ENCODE assay signal across 25 cellular contexts in the genomic region with DNA sequence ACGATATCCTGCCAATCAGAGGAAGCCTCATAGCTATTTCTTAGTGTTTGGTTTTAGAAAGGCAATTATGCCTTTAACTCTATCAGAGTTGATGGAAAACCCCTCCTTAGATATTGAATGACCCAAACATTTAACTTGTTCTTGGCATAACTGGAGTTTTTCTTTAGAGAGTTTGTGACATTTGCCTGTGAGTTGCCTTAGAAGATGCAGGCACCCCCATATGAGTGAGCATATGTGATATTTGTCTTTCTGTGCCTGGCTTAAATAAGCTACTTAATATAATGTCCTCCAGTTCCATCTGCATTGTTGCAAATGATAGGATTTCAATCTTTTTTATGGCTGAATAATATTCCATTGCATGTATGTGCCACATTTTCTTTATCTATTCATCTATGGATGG. TPM values are rescaled to one million over a fixed set of nuclear protein-coding genes. Genes with fewer than 3 reads are reported as not detected.
A peak's percentile ranks its signal among the peaks of the same experiment; 100 is the strongest.
DNase-seq lines count a peak whose midpoint lies in the region; FAIRE-seq and TF ChIP-seq lines count a peak whose summit lies in the region.
"Had no signal": no experiment of that assay in that cellular context is flagged by ENCODE, and none has a peak within 500 bp of the region (broad histone marks: within the 10 kb centered on the region; RNA-seq: fewer than 3 reads in every experiment).

No MANE protein-coding gene starts in this region.

- no TSS peak for BruUV-seq in PC-9 (replicated peaks; lab: Mats Ljungman, UMichigan)

- H3K4me1 ChIP-seq in PC-9 (replicated peaks; ENCODE audit: insufficient read depth): peaks cover 43% of the 10 kb centered on the region
- H3K4me1 ChIP-seq in keratinocyte (ENCODE audit: control insufficient read depth, extremely low read depth, insufficient read depth, low read length): peaks cover 63% of the 10 kb centered on the region
- no peaks in the 10 kb centered on the region for H3K4me1 ChIP-seq in smooth muscle cell (ENCODE audit: low read depth)
- H3K4me1 ChIP-seq: BE2C, BLaER1 had no signal

- H3K4me3 ChIP-seq in PC-9: no peak overlapping the region
- no peak overlapping the region for H3K4me3 ChIP-seq in keratinocyte (ENCODE audit: control insufficient read depth in 2 of 3, extremely low read depth in 1 of 3, insufficient read depth in 2 of 3, low read depth in 1 of 3, low read length in 3 of 3)
- H3K4me3 ChIP-seq in smooth muscle cell: no peak overlapping the region
- H3K4me3 ChIP-seq: BLaER1 had no signal

- no peak for FAIRE-seq in keratinocyte (lab: Jason Lieb, UNC)
- FAIRE-seq: A204.1, D721Med, G401.6, GM12891, GM19239 had no signal

- H3K9me3 ChIP-seq in PC-9 (ENCODE audit: insufficient read depth, low read depth): no peaks in the 10 kb centered on the region
- no peaks in the 10 kb centered on the region for H3K9me3 ChIP-seq in keratinocyte (ENCODE audit: control insufficient read depth, low read depth, low read length)
- no peaks in the 10 kb centered on the region for H3K9me3 ChIP-seq in smooth muscle cell (replicated peaks; ENCODE audit: low read depth)
- H3K9me3 ChIP-seq: BE2C, BLaER1 had no signal

- POLR2A ChIA-PET in PC-9 (lab: Charles Lee; ENCODE audit: unreplicated experiment): no interaction called here

- dilution Hi-C loops in keratinocyte (cut with MboI; ENCODE audit: extremely low pct_ligation_motif_present, low sequenced_read_pairs): no loop called here

- no peak for TF ChIP-seq CTCF in PC-9 (conservative IDR thresholded peaks at IDR 0.05)
- no peak for TF ChIP-seq CTCF in keratinocyte (optimal IDR thresholded peaks at IDR 0.05 in 1 of 3, IDR thresholded peaks at IDR 0.05 in 1 of 3, conservative IDR thresholded peaks at IDR 0.05 in 1 of 3; ENCODE audit: extremely low read depth in 1 of 3, insufficient read depth in 2 of 3, low read length in 3 of 3)
- TF ChIP-seq CTCF in smooth muscle cell (IDR thresholded peaks at IDR 0.05; ENCODE audit: borderline replicate concordance, insufficient read depth, poor library complexity, severe bottlenecking): no peak

- H3K79me2 ChIP-seq in PC-9 (ENCODE audit: low read depth) (no peaks in the 10 kb centered on the region), keratinocyte (ENCODE audit: control insufficient read depth, insufficient read depth, low read length) (no peaks in the 10 kb centered on the region), smooth muscle cell (ENCODE audit: low read depth) (no peaks in the 10 kb centered on the region)

- no peaks in the 10 kb centered on the region for H3K9me1 ChIP-seq in keratinocyte (ENCODE audit: control insufficient read depth, extremely low read depth, insufficient read depth, low read length)

- 38% methylated on average over 1 of the region's 1 CpG for WGBS in smooth muscle cell (ENCODE audit: low lambda C conversion rate)

- H4K20me1 ChIP-seq in PC-9 (ENCODE audit: insufficient read depth) (no peaks in the 10 kb centered on the region), keratinocyte (ENCODE audit: control insufficient read depth, extremely low read depth, insufficient read depth, low read length) (no peaks in the 10 kb centered on the region), smooth muscle cell (ENCODE audit: low read depth) (no peaks in the 10 kb centered on the region)
- H4K20me1 ChIP-seq: BLaER1 had no signal

- H3K36me3 ChIP-seq in PC-9 (ENCODE audit: low read depth): no peaks in the 10 kb centered on the region
- no peaks in the 10 kb centered on the region for H3K36me3 ChIP-seq in keratinocyte (ENCODE audit: control insufficient read depth in 2 of 2, extremely low read depth in 1 of 2, insufficient read depth in 2 of 2, low read length in 2 of 2)
- H3K36me3 ChIP-seq in smooth muscle cell (ENCODE audit: low read depth): no peaks in the 10 kb centered on the region
- H3K36me3 ChIP-seq: BE2C, BLaER1 had no signal

- intact Hi-C loops in PC-9 (cut with micrococcal nuclease; ENCODE audit: unreplicated experiment): no loop called here

- peaks cover 22% of the 10 kb centered on the region for H3F3A ChIP-seq in PC-9 (ENCODE audit: insufficient read depth, low read depth)
- H3F3A ChIP-seq in smooth muscle cell (ENCODE audit: low read depth): no peaks in the 10 kb centered on the region

- no peak for DNase-seq in PC-9
- no peak for DNase-seq in epithelial cell of prostate (ENCODE audit: low read depth, low spot score)
- DNase-seq in keratinocyte (ENCODE audit: low read depth, low spot score): no peak
- no peak for DNase-seq in dermis blood vessel endothelial cell
- DNase-seq in inferior parietal cortex (ENCODE audit: extremely low spot score): no peak
- no peak for DNase-seq in D341Med (ENCODE audit: low spot score)
- DNase-seq in smooth muscle cell (lab: John Stamatoyannopoulos, UW; ENCODE audit: unreplicated experiment): no peak
- DNase-seq: 8988T; ACHN; BE2C; C1 segment of cervical spinal cord; CD4-positive, alpha-beta memory T cell; CD4-positive, CD25-positive, alpha-beta regulatory T cell; CD8-positive, alpha-beta memory T cell; COR-L47; DMS79 treated with DMSO at 0.1 percent for 48 hours; GF-D8 had no signal

- H3K9ac ChIP-seq in keratinocyte (ENCODE audit: control insufficient read depth, extremely low read depth, insufficient read depth, low read length): no peak overlapping the region
- no peak overlapping the region for H3K9ac ChIP-seq in smooth muscle cell (ENCODE audit: low read depth)
- H3K9ac ChIP-seq: BLaER1 had no signal

- CTCF ChIA-PET in PC-9 (lab: Charles Lee): no interaction called here

- no peak overlapping the region for H3K4me2 ChIP-seq in PC-9
- H3K4me2 ChIP-seq in keratinocyte (ENCODE audit: control insufficient read depth, extremely low read depth, insufficient read depth, low read depth, low read length): no peak overlapping the region
- H3K4me2 ChIP-seq in smooth muscle cell: no peak overlapping the region
- H3K4me2 ChIP-seq: BLaER1 had no signal

- H3K27me3 ChIP-seq in PC-9 (ENCODE audit: insufficient read depth, low read depth): no peaks in the 10 kb centered on the region
- no peaks in the 10 kb centered on the region for H3K27me3 ChIP-seq in keratinocyte (ENCODE audit: control insufficient read depth, extremely low read depth, insufficient read depth, low read length)
- H3K27me3 ChIP-seq in smooth muscle cell (ENCODE audit: low read depth): no peaks in the 10 kb centered on the region
- H3K27me3 ChIP-seq: BLaER1 had no signal

- H3K27ac ChIP-seq in PC-9 (peak overlapping the region; percentile 89), epithelial cell of prostate (peak overlapping the region; percentile 89), keratinocyte (ENCODE audit: control insufficient read depth, insufficient read depth, low read length) (peak overlapping the region; percentile 63), smooth muscle cell (ENCODE audit: low read depth) (no peak overlapping the region)
- H3K27ac ChIP-seq: BLaER1 had no signal

- H2AFZ ChIP-seq in PC-9: no peak overlapping the region
- no peak overlapping the region for H2AFZ ChIP-seq in keratinocyte (ENCODE audit: control insufficient read depth, low read length)
- H2AFZ ChIP-seq in smooth muscle cell (ENCODE audit: low read depth): no peak overlapping the region

- no peaks in the 10 kb centered on the region for H3K9me2 ChIP-seq in PC-9 (ENCODE audit: insufficient read depth)

RNA-seq across cellular contexts. Expression of a gene that starts 19.6 kb away (rescaled TPM):
- 0.10 TPM in 1 of 2 replicates, not detected in the other for total RNA-seq in PC-9 (2021)
- 0.01 to 0.32 TPM (median 0.08 TPM) in 3 replicates for polyA plus RNA-seq in keratinocyte
- 0.34 TPM for polyA plus RNA-seq in keratinocyte (2011; ENCODE audit: low read depth)
- polyA plus RNA-seq in keratinocyte (2011; cell fraction: cytosol; rRNA removed): 0.10 and 0.12 TPM in 2 replicates
- 0.34 and 0.53 TPM in 2 replicates for polyA plus RNA-seq in keratinocyte (2011; cell fraction: nucleus; rRNA removed)
- polyA plus RNA-seq in keratinocyte (2012; ENCODE audit: low replicate concordance): 0.06 and 0.17 TPM in 2 replicates
- polyA minus RNA-seq in keratinocyte: 0.06 to 0.52 TPM (median 0.26 TPM) in 3 replicates
- polyA minus RNA-seq in keratinocyte (2011; cell fraction: cytosol; rRNA and poly(A)+ RNA removed): not detected
- 0.11 and 0.16 TPM in 2 replicates for polyA minus RNA-seq in keratinocyte (2011; cell fraction: nucleus; rRNA and poly(A)+ RNA removed)
- total RNA-seq in dermis blood vessel endothelial cell: under 0.01 TPM in 2 replicates
- total RNA-seq in smooth muscle cell: 0.13 and 0.49 TPM in 2 replicates
- polyA plus RNA-seq in smooth muscle cell: 0.11 and 0.31 TPM in 2 replicates
- total RNA-seq: A673; CD4-positive, CD25-positive, alpha-beta regulatory T cell; CD8-positive, alpha-beta memory T cell had no signal
- polyA plus RNA-seq: CD14-positive monocyte; CD4-positive, alpha-beta memory T cell; CD4-positive, CD25-positive, alpha-beta regulatory T cell; CD8-positive, alpha-beta memory T cell had no signal
